Comparison of ENCODE assay signal across 1 cellular context in the genomic region with DNA sequence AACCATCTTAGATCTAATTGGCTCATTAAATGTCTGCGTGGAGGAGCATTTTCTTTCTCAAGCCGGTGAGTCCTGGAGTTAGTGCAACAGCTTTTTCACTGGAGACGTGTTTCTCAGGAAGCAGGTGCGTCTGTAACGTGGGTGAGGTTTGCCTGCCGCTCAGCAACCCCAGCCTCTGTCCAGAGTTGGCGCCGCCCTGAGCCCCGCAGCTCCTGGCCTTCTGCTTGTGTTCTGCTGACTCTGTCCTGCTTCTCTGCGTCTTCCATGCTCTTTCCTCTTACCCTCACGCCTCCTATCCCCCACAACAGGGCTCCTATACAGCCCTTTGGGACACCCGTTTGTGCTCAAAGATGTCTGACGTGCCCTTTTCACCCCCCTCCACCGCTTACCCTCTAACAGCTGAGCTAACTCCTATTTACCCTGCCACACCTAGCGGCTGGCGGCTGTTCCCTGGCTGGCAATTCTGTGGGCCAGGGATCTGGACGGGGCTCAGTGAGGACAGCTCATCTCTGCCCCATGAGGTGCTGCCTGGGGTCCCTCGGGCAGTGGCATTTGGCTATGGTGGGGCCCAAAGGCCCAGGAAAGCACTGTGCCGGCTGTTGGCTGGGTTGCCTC.
TF ChIP-seq lines count a peak whose summit lies in the region.

No MANE protein-coding gene starts in this region.

TF ChIP-seq in H1, 55 proteins besides CTCF, POLR2A, EP300 and RAD21:
- no peak for TF ChIP-seq TCF12 (IDR thresholded peaks at IDR 0.05; ENCODE audit: low read depth, low read length)
- TF ChIP-seq EZH2 (IDR thresholded peaks at IDR 0.05; ENCODE audit: low read depth, low read length, severe bottlenecking) = no peak
- TF ChIP-seq CREB1 (IDR thresholded peaks at IDR 0.05) = no peak
- TF ChIP-seq SIRT6 (IDR thresholded peaks at IDR 0.05; ENCODE audit: low read length) = no peak
- TF ChIP-seq JUND (IDR thresholded peaks at IDR 0.05; ENCODE audit: low read length) = no peak
- TF ChIP-seq, protein P1, sequence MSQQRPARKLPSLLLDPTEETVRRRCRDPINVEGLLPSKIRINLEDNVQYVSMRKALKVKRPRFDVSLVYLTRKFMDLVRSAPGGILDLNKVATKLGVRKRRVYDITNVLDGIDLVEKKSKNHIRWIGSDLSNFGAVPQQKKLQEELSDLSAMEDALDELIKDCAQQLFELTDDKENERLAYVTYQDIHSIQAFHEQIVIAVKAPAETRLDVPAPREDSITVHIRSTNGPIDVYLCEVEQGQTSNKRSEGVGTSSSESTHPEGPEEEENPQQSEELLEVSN (IDR thresholded peaks at IDR 0.05) = no peak
- no peak for TF ChIP-seq SP1 (IDR thresholded peaks at IDR 0.05; ENCODE audit: low read depth, low read length)
TF ChIP-seq in H1: peak in this region for 0.
